ENCODE assay signal across 2 cellular contexts in genomic region chrX:3166670-3167455, GRCh38.
TF ChIP-seq lines count a peak whose summit lies in the region.

No MANE protein-coding gene starts in this region.

TF ChIP-seq in SK-N-SH, 30 proteins besides CTCF, POLR2A, EP300 and RAD21 (continued from another document):
- TF ChIP-seq ZBTB33 (IDR thresholded peaks at IDR 0.05; ENCODE audit: borderline replicate concordance, low read depth) = no peak
- no peak for TF ChIP-seq SMC3 (IDR thresholded peaks at IDR 0.05; ENCODE audit: low read depth, low read length)

TF ChIP-seq in SK-N-SH treated with all-trans-retinoic acid at 6 μM for 48 hours, 23 proteins besides CTCF, POLR2A, EP300 and RAD21 (continued from another document):
- TF ChIP-seq CREB5 (CRISPR knock-in tag; IDR thresholded peaks at IDR 0.05; ENCODE audit: low read depth) (no peak), ARNTL (CRISPR knock-in tag; IDR thresholded peaks at IDR 0.05; ENCODE audit: borderline replicate concordance, low read depth) (no peak), OSR1 (CRISPR knock-in tag; IDR thresholded peaks at IDR 0.05) (no peak), ZFP3 (CRISPR knock-in tag; IDR thresholded peaks at IDR 0.05) (no peak), ZNF70 (CRISPR knock-in tag; IDR thresholded peaks at IDR 0.05) (no peak), CSRNP3 (CRISPR knock-in tag; IDR thresholded peaks at IDR 0.05) (no peak), TOX (CRISPR knock-in tag; IDR thresholded peaks at IDR 0.05; ENCODE audit: borderline replicate concordance) (no peak), TCF4 (CRISPR knock-in tag; IDR thresholded peaks at IDR 0.05; ENCODE audit: borderline replicate concordance) (no peak), ZNF565 (CRISPR knock-in tag; conservative IDR thresholded peaks at IDR 0.05; ENCODE audit: low read depth) (no peak), ESRRG (CRISPR knock-in tag; IDR thresholded peaks at IDR 0.05) (no peak)
